Comparison of ENCODE assay signal across 1 cellular context in genomic region chr17:32382526-32383223, GRCh38.
A peak's percentile ranks its signal among the peaks of the same experiment; 100 is the strongest.
TF ChIP-seq lines count a peak whose summit lies in the region.

No MANE protein-coding gene starts in this region.

TF ChIP-seq in HepG2, 621 proteins besides CTCF, POLR2A, EP300 and RAD21:
- TF ChIP-seq TRIM24 (CRISPR knock-in tag; IDR thresholded peaks at IDR 0.05) (no peak), ZNF12 (CRISPR knock-in tag; IDR thresholded peaks at IDR 0.05) (peak; percentile 96), RBM22 (optimal IDR thresholded peaks at IDR 0.05; ENCODE audit: low read length) (peak; percentile 58), ZNF629 (CRISPR knock-in tag; conservative IDR thresholded peaks at IDR 0.05) (peak; percentile 55; the same call in 1 of the 2 replicates)
TF ChIP-seq in HepG2: peak in this region for 3.
